In genomic region chr17:41914358-41914766, GRCh38 we compare ENCODE assay signal across 1 cellular context.
TF ChIP-seq lines count a peak whose summit lies in the region.

No MANE protein-coding gene starts in this region.

TF ChIP-seq in GM12878, 131 proteins besides CTCF, POLR2A, EP300 and RAD21:
- no peak for TF ChIP-seq FOS (IDR thresholded peaks at IDR 0.05; ENCODE audit: borderline replicate concordance, extremely low read depth, insufficient read length)
- TF ChIP-seq WRNIP1 (IDR thresholded peaks at IDR 0.05; ENCODE audit: borderline replicate concordance, low read depth, low read length) = no peak
- no peak for TF ChIP-seq EGR1 (IDR thresholded peaks at IDR 0.05; ENCODE audit: borderline replicate concordance in 1 of 2, low read depth in 2 of 2, low read length in 2 of 2)
TF ChIP-seq in GM12878: peak in this region for 0.
